ENCODE assay signal across 2 cellular contexts in genomic region chr13:36382030-36382429, GRCh38.
TF ChIP-seq lines count a peak whose summit lies in the region.

No MANE protein-coding gene starts in this region.

TF ChIP-seq in endothelial cell of umbilical vein, 7 proteins besides CTCF, POLR2A, EP300 and RAD21:
- peak; percentile 46 for TF ChIP-seq FOS (IDR thresholded peaks at IDR 0.05; ENCODE audit: borderline replicate concordance, insufficient read depth, low read length)
- no peak for TF ChIP-seq JUN (IDR thresholded peaks at IDR 0.05; ENCODE audit: borderline replicate concordance, insufficient read depth, insufficient read length, low read depth)

TF ChIP-seq in neural cell, 6 proteins besides CTCF, POLR2A, EP300 and RAD21:
- TF ChIP-seq TAF1 (IDR thresholded peaks at IDR 0.05; ENCODE audit: low read depth) = no peak
- TF ChIP-seq SMC3 (conservative IDR thresholded peaks at IDR 0.05; ENCODE audit: poor library complexity) = no peak
- no peak for TF ChIP-seq MXI1 (conservative IDR thresholded peaks at IDR 0.05; ENCODE audit: poor library complexity, severe bottlenecking)
- no peak for TF ChIP-seq POLR2AphosphoS5 (IDR thresholded peaks at IDR 0.05)
- no peak for TF ChIP-seq REST (IDR thresholded peaks at IDR 0.05; ENCODE audit: borderline replicate concordance)
- no peak for TF ChIP-seq EZH2 (IDR thresholded peaks at IDR 0.05; ENCODE audit: borderline replicate concordance, insufficient read depth, low read length, poor library complexity, severe bottlenecking)
